8 cellular contexts compared by ENCODE assay signal in the genomic region with DNA sequence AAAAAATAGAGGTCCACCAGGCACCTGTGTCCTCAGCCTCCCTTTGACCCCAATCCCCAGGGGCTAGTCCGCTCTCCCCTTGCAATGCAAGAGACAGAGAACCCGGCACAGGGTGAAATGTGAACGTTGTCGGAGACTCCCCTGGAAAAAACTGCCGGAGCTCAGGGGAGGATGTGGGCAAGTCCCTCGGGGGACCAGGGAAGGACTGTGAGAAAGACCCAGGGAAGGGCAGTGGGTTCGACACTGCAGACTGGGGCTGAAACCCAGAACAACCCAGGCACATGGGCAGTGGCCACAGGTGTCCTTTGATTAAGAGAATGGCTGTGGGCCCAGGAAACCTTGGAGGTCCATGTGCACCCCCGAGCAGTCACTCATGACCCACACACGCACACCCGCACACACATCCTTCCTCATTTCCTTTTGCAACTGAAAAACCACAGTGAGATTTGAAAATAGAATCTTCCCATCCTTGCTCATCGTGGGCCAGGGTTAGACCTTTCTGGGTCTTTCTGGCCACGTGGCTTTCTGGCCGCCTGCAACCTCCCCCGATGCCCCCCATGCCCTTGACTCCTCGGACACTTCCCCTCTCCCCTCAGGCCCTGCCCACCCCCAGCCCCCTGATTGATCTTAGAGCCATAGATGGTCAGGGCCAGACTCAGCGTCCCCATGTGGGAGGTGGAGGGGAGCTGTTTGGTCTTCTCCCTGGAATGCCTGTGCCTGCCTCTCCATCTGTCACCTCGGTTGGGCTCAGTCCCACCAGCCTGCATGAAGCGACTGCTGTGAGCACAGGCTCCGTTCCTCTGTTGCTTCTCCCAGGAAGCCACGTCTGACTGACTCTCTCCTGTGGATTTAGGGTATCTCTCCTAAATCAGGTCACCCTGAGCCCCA. TPM values are rescaled to one million over a fixed set of nuclear protein-coding genes. Genes with fewer than 3 reads are reported as not detected.
A peak's percentile ranks its signal among the peaks of the same experiment; 100 is the strongest.
DNase-seq lines count a peak whose midpoint lies in the region; ATAC-seq and TF ChIP-seq lines count a peak whose summit lies in the region.

No MANE protein-coding gene starts in this region.

- POLR2A ChIA-PET in HEK293 (lab: Yijun Ruan, JAX) = no interaction called here

- no peaks in the 10 kb centered on the region for H3K9me3 Mint-ChIP-seq in HFFc6

- H3K4me3 ChIP-seq in HEK293 (ENCODE audit: low read depth, low read length) = no peak overlapping the region

- no peaks in the 10 kb centered on the region for H3K9me3 ChIP-seq in HEK293 (ENCODE audit: control insufficient read depth, insufficient read depth, low read depth, low read length)

- in situ Hi-C loops in GM13976 (cut with MboI; ENCODE audit: low sequenced_read_pairs, unreplicated experiment) = no loop called here

- no peaks in the 10 kb centered on the region for H3K36me3 Mint-ChIP-seq in HFFc6 (ENCODE audit: low read depth)

- no peak for ATAC-seq in HG03439 (IDR thresholded peaks at IDR 0.05; ENCODE audit: unreplicated experiment)

- CTCF ChIA-PET in HEK293 (lab: Yijun Ruan, JAX) = interaction anchor here (0.7 to 1.4 kb wide), 3 partner anchors 10 to 183 kb away, joined by 3 to 6 read pairs (median 6); no protein-coding TSS in a partner anchor

- TF ChIP-seq CTCF in GM13976 (IDR thresholded peaks at IDR 0.05; ENCODE audit: borderline replicate concordance, control extremely low read depth, extremely low read depth, insufficient read depth, missing control alignments) (no peak), HEK293 (tag by site-specific recombination; IDR thresholded peaks at IDR 0.05) (no peak), HFFc6 (IDR thresholded peaks at IDR 0.05) (no peak)

- H3K4me1 Mint-ChIP-seq in HFFc6 (ENCODE audit: low read depth) = no peaks in the 10 kb centered on the region

- H3K27ac Mint-ChIP-seq in HFFc6 = no peak overlapping the region

- H3K27ac ChIP-seq in HEK293 (ENCODE audit: extremely low read depth, low read depth, low read length) = no peak overlapping the region

- H3K27me3 Mint-ChIP-seq in HFFc6 (ENCODE audit: insufficient read depth) = no peaks in the 10 kb centered on the region

- H3K4me1 ChIP-seq in HEK293 (ENCODE audit: control insufficient read depth, insufficient read depth, low read length) = no peaks in the 10 kb centered on the region

- no peaks in the 10 kb centered on the region for H3K36me3 ChIP-seq in HEK293 (ENCODE audit: control insufficient read depth in 2 of 2, insufficient read depth in 1 of 2, low read length in 2 of 2)

- DNase-seq in GM13976 (ENCODE audit: low spot score) (peak; percentile 76), NOMO-1 treated with dmso at 0.1 percent for 144 hours (lab: John Stamatoyannopoulos, UW; ENCODE audit: unreplicated experiment) (peak; percentile 99), medulla oblongata (ENCODE audit: extremely low spot score) (peak; percentile 72), T1000 (lab: John Stamatoyannopoulos, UW) (no peak), HFFc6 (no peak), H4 (ENCODE audit: low spot score) (no peak)

- no peak overlapping the region for H3K4me3 Mint-ChIP-seq in HFFc6

TF ChIP-seq in HEK293, 187 proteins besides CTCF, POLR2A, EP300 and RAD21:
- TF ChIP-seq, protein P1, sequence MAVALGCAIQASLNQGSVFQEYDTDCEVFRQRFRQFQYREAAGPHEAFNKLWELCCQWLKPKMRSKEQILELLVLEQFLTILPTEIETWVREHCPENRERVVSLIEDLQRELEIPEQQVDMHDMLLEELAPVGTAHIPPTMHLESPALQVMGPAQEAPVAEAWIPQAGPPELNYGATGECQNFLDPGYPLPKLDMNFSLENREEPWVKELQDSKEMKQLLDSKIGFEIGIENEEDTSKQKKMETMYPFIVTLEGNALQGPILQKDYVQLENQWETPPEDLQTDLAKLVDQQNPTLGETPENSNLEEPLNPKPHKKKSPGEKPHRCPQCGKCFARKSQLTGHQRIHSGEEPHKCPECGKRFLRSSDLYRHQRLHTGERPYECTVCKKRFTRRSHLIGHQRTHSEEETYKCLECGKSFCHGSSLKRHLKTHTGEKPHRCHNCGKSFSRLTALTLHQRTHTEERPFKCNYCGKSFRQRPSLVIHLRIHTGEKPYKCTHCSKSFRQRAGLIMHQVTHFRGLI (tag by site-specific recombination; IDR thresholded peaks at IDR 0.05) = peak; percentile 70
- no peak for TF ChIP-seq KLF10 (tag by site-specific recombination; IDR thresholded peaks at IDR 0.05)

RNA-seq across cellular contexts. Expression of a gene that starts 7.9 kb away (rescaled TPM):
- total RNA-seq in HFFc6 (2021; fragmentation: NEBNext Ultra II Directional; extraction: Animal tissue kit (Norgen Biotek cat#: 25700)) = under 1 TPM; 0.28 to 0.78 (median 0.43) TPM
- not detected in 2 replicates for total RNA-seq in H4 (2014; rRNA removed; shearing (Covaris generic))

RNA-seq across cellular contexts. Expression of a gene that starts 36.5 kb away (rescaled TPM):
- total RNA-seq in HFFc6 (2021; fragmentation: NEBNext Ultra II Directional; extraction: Animal tissue kit (Norgen Biotek cat#: 25700)) = 10 to 100 TPM; 16.8 to 37.7 (median 34.0) TPM
- 80.6 and 97.3 TPM in 2 replicates for total RNA-seq in H4 (2014; rRNA removed; shearing (Covaris generic))

RNA-seq across cellular contexts. Expression of a gene that starts 43.5 kb away (rescaled TPM):
- total RNA-seq in HFFc6 (2021; fragmentation: NEBNext Ultra II Directional; extraction: Animal tissue kit (Norgen Biotek cat#: 25700)) = 100 to 1,000 TPM; 344 to 392 (median 380) TPM
- total RNA-seq in H4 (2014; rRNA removed; shearing (Covaris generic)) = 219 and 223 TPM in 2 replicates

Comparison
In these comparisons a context has a peak if more than half of its experiments do, and no peak if none do; other contexts are left out.
1. DNase-seq: peak in GM13976 (single experiment), NOMO-1 treated with dmso at 0.1 percent for 144 hours (single experiment) and medulla oblongata (single experiment); none in T1000 (single experiment), HFFc6 (single experiment) and H4 (single experiment).